Comparison of ENCODE assay signal across 20 cellular contexts in the genomic region with DNA sequence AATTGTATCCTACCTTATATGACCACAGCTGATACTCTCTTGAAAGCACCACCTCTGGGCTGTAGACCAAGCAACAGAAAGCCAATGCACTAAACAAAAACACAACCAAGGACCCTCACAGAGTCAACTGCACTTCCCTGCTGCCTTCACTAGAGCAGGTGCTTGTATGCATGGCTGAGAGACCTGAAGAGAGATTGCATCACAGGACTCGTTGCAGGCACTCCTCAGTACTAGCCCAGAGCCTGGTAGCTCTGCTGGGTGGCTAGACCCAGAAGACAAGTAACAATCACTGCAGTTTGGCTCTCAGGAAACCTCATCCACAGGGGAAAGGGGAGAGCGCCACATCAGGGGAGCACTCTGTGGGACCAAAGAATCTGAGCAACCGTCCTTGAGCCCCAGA.
"Had no signal": no experiment of that assay in that cellular context is flagged by ENCODE, and none has a peak within 500 bp of the region (broad histone marks: within the 10 kb centered on the region; RNA-seq: fewer than 3 reads in every experiment).

No MANE protein-coding gene starts in this region.

- H3K27me3 ChIP-seq: esophagus squamous epithelium, gastrocnemius medialis, heart right ventricle, left lung had no signal

- H3K27ac Mint-ChIP-seq: mesothelial cell of epicardium, naive B cell had no signal

- DNase-seq: dermis blood vessel endothelial cell; dorsolateral prefrontal cortex; effector CD4-positive, alpha-beta T cell; effector memory CD4-positive, alpha-beta T cell; esophagus squamous epithelium; foreskin fibroblast; foreskin melanocyte; gastrocnemius medialis; head of caudate nucleus; heart right ventricle; hippocampal formation; left cardiac atrium; left lung; left ventricle myocardium superior; lower lobe of right lung; mesenchymal stem cell; mucosa of descending colon; naive B cell had no signal

- H3K36me3 ChIP-seq: esophagus squamous epithelium, gastrocnemius medialis, heart right ventricle, left lung, lower lobe of right lung had no signal

- H3K4me1 ChIP-seq: esophagus squamous epithelium, gastrocnemius medialis, heart right ventricle, left lung, lower lobe of right lung had no signal

- H3K4me3 ChIP-seq: coronary artery, dorsolateral prefrontal cortex, esophagus squamous epithelium, gastrocnemius medialis, heart right ventricle, left lung, lower lobe of right lung, mucosa of descending colon had no signal

- H3K9me3 ChIP-seq: gastrocnemius medialis, left lung, lower lobe of right lung, mucosa of descending colon had no signal

- ATAC-seq: gastrocnemius medialis, heart right ventricle, left cardiac atrium, left lung, left ventricle myocardium superior, mucosa of descending colon had no signal

- H3K27me3 Mint-ChIP-seq: naive B cell had no signal

- H3K36me3 Mint-ChIP-seq: mesothelial cell of epicardium, naive B cell had no signal

- H3K4me3 Mint-ChIP-seq: mesothelial cell of epicardium, naive B cell had no signal

- H3K27ac ChIP-seq: coronary artery, dorsolateral prefrontal cortex, esophagus squamous epithelium, gastrocnemius medialis, heart right ventricle, left lung, lower lobe of right lung had no signal

- H3K4me1 Mint-ChIP-seq: mesothelial cell of epicardium, naive B cell had no signal
